Comparison of ENCODE assay signal across 8 cellular contexts in the genomic region with DNA sequence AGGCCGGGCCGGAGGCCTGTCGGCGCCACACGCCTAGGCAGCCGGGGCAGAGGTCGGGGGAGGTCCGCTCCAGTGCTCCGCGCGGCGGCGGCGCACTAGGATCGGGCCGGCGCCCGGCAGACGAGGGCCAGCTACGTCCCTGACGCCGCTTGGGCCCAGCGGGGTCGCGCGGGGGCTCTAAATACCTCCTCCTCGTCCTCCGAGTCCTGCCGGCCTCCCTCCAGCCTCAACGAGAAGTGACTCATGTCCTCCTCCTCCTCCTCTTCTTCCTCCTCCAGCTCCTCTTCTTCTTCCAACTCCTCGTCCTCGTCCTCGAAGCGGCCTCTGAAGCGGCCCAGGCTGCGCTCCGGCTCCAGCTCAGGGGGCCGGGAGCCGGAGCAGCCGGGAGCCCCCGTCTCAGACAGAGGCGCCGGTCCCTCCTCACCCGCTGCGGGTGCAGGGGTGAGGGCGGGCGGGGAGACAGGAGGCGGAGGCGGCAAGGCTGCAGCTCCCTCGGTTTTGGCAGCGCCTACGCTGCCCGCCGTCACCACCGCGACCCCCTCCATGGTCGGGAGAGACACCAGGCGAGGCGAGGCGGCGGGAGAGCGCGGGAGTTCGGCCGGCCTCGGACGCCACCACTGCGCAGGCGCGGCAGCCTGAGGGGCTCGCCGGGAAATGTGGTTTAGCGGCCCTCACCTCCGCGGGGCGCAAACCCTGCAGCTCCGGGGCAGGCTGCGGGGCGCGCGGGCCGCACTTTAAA. TPM values are rescaled to one million over a fixed set of nuclear protein-coding genes. Genes with fewer than 3 reads are reported as not detected.
DNase-seq lines count a peak whose midpoint lies in the region; ATAC-seq and TF ChIP-seq lines count a peak whose summit lies in the region.

A gene with protein sequence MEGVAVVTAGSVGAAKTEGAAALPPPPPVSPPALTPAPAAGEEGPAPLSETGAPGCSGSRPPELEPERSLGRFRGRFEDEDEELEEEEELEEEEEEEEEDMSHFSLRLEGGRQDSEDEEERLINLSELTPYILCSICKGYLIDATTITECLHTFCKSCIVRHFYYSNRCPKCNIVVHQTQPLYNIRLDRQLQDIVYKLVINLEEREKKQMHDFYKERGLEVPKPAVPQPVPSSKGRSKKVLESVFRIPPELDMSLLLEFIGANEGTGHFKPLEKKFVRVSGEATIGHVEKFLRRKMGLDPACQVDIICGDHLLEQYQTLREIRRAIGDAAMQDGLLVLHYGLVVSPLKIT (minus strand): TSS at position 619 of the 739 bp plus-strand sequence. CDS start 74 bp downstream, at position 545.

- H3K27me3 ChIP-seq in upper lobe of left lung: no peaks in the 10 kb centered on the region

- no peaks in the 10 kb centered on the region for H3K4me1 Mint-ChIP-seq in progenitor cell of endocrine pancreas (ENCODE audit: low read depth)

- TF ChIP-seq EP300 in upper lobe of left lung (IDR thresholded peaks at IDR 0.05): no peak

- H3K9me3 ChIP-seq in upper lobe of left lung: no peaks in the 10 kb centered on the region

- peaks cover 3 to 24% (median 17%) of the 10 kb centered on the region in 4 donors for H3K36me3 ChIP-seq in upper lobe of left lung

- TF ChIP-seq POLR2A in upper lobe of left lung (IDR thresholded peaks at IDR 0.05): peak in 2 of 4 donors; percentile 22 to 35

- no peaks in the 10 kb centered on the region for H3K9me3 Mint-ChIP-seq in progenitor cell of endocrine pancreas (ENCODE audit: low read depth)

- no peaks in the 10 kb centered on the region for H3K27me3 Mint-ChIP-seq in progenitor cell of endocrine pancreas

- DNase-seq in GM10266 (ENCODE audit: extremely low spot score): peak; percentile 95
- peak; percentile 98 for DNase-seq in HEK293T (ENCODE audit: extremely low spot score)
- peak; percentile 46 for DNase-seq in NCI-H1048 (lab: John Stamatoyannopoulos, UW)
- DNase-seq in amniotic stem cell (lab: John Stamatoyannopoulos, UW): peak; percentile 30
- peak; percentile 87 for DNase-seq in left cardiac atrium
- peak; percentile 87 for DNase-seq in progenitor cell of endocrine pancreas (ENCODE audit: low spot score, unreplicated experiment)
- DNase-seq in upper lobe of left lung: peak; percentile 78 to 97

- H3K4me3 Mint-ChIP-seq in progenitor cell of endocrine pancreas (ENCODE audit: low read depth): peak within 1 kb of the TSS; percentile 89

- peak within 1 kb of the TSS; percentile 37 to 97 (median 87) for H3K4me3 ChIP-seq in upper lobe of left lung

- peaks cover 2% of the 10 kb centered on the region for H3K36me3 Mint-ChIP-seq in progenitor cell of endocrine pancreas (ENCODE audit: insufficient read depth)

- WGBS in upper lobe of left lung, 2 donors: 0 to 1% methylated on average over 28 to 45 of the region's 82 CpGs

- CTCF ChIA-PET in HEK293T (lab: Yijun Ruan, JAX): no interaction called here

- intact Hi-C loops in T-helper 1 cell treated with Interleukin-12 subunit alpha and Interleukin-12 subunit beta and Interleukin-4 antibody, amounts not matched to agents 30 ng/mL and 1 ng/mL, for 36 hours (cut with micrococcal nuclease): loop anchor here (1.0 to 2.0 kb wide), 5 partner anchors 13 to 432 kb away; a partner anchor contains a TSS
- intact Hi-C loops in left cardiac atrium (cut with DNase I): no loop called here

- peaks cover 5 to 23% (median 8%) of the 10 kb centered on the region in 4 donors for H3K4me1 ChIP-seq in upper lobe of left lung

- TF ChIP-seq CTCF in GM10266 (IDR thresholded peaks at IDR 0.05; ENCODE audit: control insufficient read depth, insufficient read depth, low read depth, missing control alignments) (no peak), progenitor cell of endocrine pancreas (IDR thresholded peaks at IDR 0.05; ENCODE audit: unreplicated experiment) (peak; percentile 16), upper lobe of left lung (IDR thresholded peaks at IDR 0.05) (no peak)

- peak within 1 kb of the TSS; percentile 96 for H3K27ac Mint-ChIP-seq in progenitor cell of endocrine pancreas

- ATAC-seq in left cardiac atrium (peak; percentile 98), upper lobe of left lung (ENCODE audit: low FRiP score in 2 of 2) (peak; percentile 88 to 99)

- POLR2A ChIA-PET in HEK293T (lab: Yijun Ruan, JAX): interaction anchor here (1.0 to 3.9 kb wide), 6 partner anchors 17 to 45 kb away, joined by 3 to 31 read pairs (median 3); a partner anchor contains a TSS

- H3K27ac ChIP-seq in upper lobe of left lung: peak within 1 kb of the TSS; percentile 77 to 91 (median 82)

TF ChIP-seq in HEK293T, 16 proteins besides CTCF, POLR2A, EP300 and RAD21:
- TF ChIP-seq L3MBTL2 (conservative IDR thresholded peaks at IDR 0.05) (peak; percentile 91), FOXM1 (IDR thresholded peaks at IDR 0.05; ENCODE audit: borderline replicate concordance) (no peak)

RNA-seq across cellular contexts. Expression of the gene that starts here (rescaled TPM):
- 12.7 and 13.3 TPM in 2 replicates for total RNA-seq in T-helper 1 cell treated with Interleukin-12 subunit alpha and Interleukin-12 subunit beta and Interleukin-4 antibody, amounts not matched to agents 30 ng/mL and 1 ng/mL, for 36 hours
- 1 to 10 TPM; 5.7 to 7.9 TPM for total RNA-seq in left cardiac atrium
- 13.4 and 14.0 TPM in 2 replicates for total RNA-seq in progenitor cell of endocrine pancreas
- 10 to 100 TPM in 1 of 6 donors, 1 to 10 TPM in 5; 6.0 to 10.9 (median 6.7) TPM for total RNA-seq in upper lobe of left lung

Comparison
In these comparisons a context has a peak if more than half of its experiments do, and no peak if none do; other contexts are left out.
1. Peak in every context shown above with its lines: DNase-seq, ATAC-seq, H3K4me3 ChIP-seq and H3K27ac ChIP-seq.
2. DNase-seq: peak in every context shown above with its lines; median percentile 98 in HEK293T; 95 in GM10266; 88 in upper lobe of left lung; 87 in left cardiac atrium; 87 in progenitor cell of endocrine pancreas; 46 in NCI-H1048; 30 in amniotic stem cell.